ENCODE assay signal across 13 cellular contexts in the genomic region with DNA sequence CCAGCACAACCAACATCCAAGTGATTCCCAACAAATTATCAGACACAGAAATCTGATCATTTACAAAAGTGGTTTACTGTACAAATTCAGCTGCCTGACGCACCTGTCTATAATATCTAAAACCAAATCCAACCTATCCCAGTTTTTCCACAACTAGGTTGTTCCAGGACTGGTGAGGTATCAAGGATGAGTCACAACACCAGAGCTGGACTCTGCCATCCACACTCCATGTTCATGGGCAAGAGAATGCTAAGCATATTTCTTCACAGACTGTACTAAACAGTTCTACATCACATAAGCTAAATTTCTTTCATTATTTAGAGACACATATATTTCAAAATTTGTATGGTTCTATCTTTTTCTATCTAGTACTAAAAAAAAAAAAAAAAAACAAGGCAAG.
"Had no signal": no experiment of that assay in that cellular context is flagged by ENCODE, and none has a peak within 500 bp of the region (broad histone marks: within the 10 kb centered on the region; RNA-seq: fewer than 3 reads in every experiment).

No MANE protein-coding gene starts in this region.

- H3K9me3 ChIP-seq: esophagus squamous epithelium, heart right ventricle, thoracic aorta had no signal

- H3K27ac ChIP-seq: esophagus squamous epithelium, heart right ventricle, thoracic aorta had no signal

- H3K27me3 Mint-ChIP-seq: activated CD4-positive, alpha-beta memory T cell treated with anti-CD3 and anti-CD28 coated beads, Interleukin-2, amount 10 ng/mL, durations not matched to agents 7 days and 5 days; activated naive CD8-positive, alpha-beta T cell treated with anti-CD3 and anti-CD28 coated beads for 36 hours; stimulated activated naive CD8-positive, alpha-beta T cell treated with anti-CD3 and anti-CD28 coated beads, Interleukin-15, amount 100 ng/mL, for 72 hours had no signal

- H3K36me3 ChIP-seq: esophagus squamous epithelium, heart right ventricle, thoracic aorta had no signal

- H3K36me3 Mint-ChIP-seq: activated naive CD8-positive, alpha-beta T cell treated with anti-CD3 and anti-CD28 coated beads for 36 hours had no signal

- H3K4me3 ChIP-seq: esophagus squamous epithelium, heart right ventricle, thoracic aorta had no signal

- DNase-seq: activated CD4-positive, alpha-beta memory T cell treated with anti-CD3 and anti-CD28 coated beads, Interleukin-2, amount 10 ng/mL, durations not matched to agents 7 days and 5 days; activated gamma-delta T cell treated with Interleukin-2 at 50 U/mL for 16 hours; activated naive CD8-positive, alpha-beta T cell treated with anti-CD3 and anti-CD28 coated beads for 36 hours; activated T-cell treated with anti-CD3 and anti-CD28 coated beads, Interleukin-2, amount 50 U/mL, for 72 hours; aorta; esophagus squamous epithelium; heart right ventricle; mesenchymal stem cell; nephron progenitor cell; stimulated activated CD4-positive, alpha-beta T cell treated with anti-CD3 and anti-CD28 coated beads, Interleukin-15, amount 100 ng/mL, for 24 hours; stimulated activated CD4-positive, alpha-beta T cell treated with anti-CD3 and anti-CD28 coated beads, Interleukin-4, amount 100 ng/mL, for 4 hours; stimulated activated naive CD8-positive, alpha-beta T cell treated with anti-CD3 and anti-CD28 coated beads, Interleukin-15, amount 100 ng/mL, for 72 hours had no signal

- H3K9me3 Mint-ChIP-seq: activated CD4-positive, alpha-beta memory T cell treated with anti-CD3 and anti-CD28 coated beads, Interleukin-2, amount 10 ng/mL, durations not matched to agents 7 days and 5 days; activated naive CD8-positive, alpha-beta T cell treated with anti-CD3 and anti-CD28 coated beads for 36 hours; activated T-cell treated with anti-CD3 and anti-CD28 coated beads, Interleukin-2, amount 50 U/mL, for 72 hours; nephron progenitor cell; stimulated activated naive CD8-positive, alpha-beta T cell treated with anti-CD3 and anti-CD28 coated beads, Interleukin-15, amount 100 ng/mL, for 72 hours had no signal

- H3K27ac Mint-ChIP-seq: activated CD4-positive, alpha-beta memory T cell treated with anti-CD3 and anti-CD28 coated beads, Interleukin-2, amount 10 ng/mL, durations not matched to agents 7 days and 5 days; activated naive CD8-positive, alpha-beta T cell treated with anti-CD3 and anti-CD28 coated beads for 36 hours; activated T-cell treated with anti-CD3 and anti-CD28 coated beads, Interleukin-2, amount 50 U/mL, for 72 hours; nephron progenitor cell had no signal

- H3K27me3 ChIP-seq: esophagus squamous epithelium, heart right ventricle had no signal

- H3K4me3 Mint-ChIP-seq: activated CD4-positive, alpha-beta memory T cell treated with anti-CD3 and anti-CD28 coated beads, Interleukin-2, amount 10 ng/mL, durations not matched to agents 7 days and 5 days; activated naive CD8-positive, alpha-beta T cell treated with anti-CD3 and anti-CD28 coated beads for 36 hours; activated T-cell treated with anti-CD3 and anti-CD28 coated beads, Interleukin-2, amount 50 U/mL, for 72 hours; nephron progenitor cell; stimulated activated naive CD8-positive, alpha-beta T cell treated with anti-CD3 and anti-CD28 coated beads, Interleukin-15, amount 100 ng/mL, for 72 hours had no signal
